In genomic region chr11:65308281-65308891, GRCh38 we compare ENCODE assay signal across 14 cellular contexts. TPM values are rescaled to one million over a fixed set of nuclear protein-coding genes. Genes with fewer than 3 reads are reported as not detected.
DNase-seq lines count a peak whose midpoint lies in the region; ATAC-seq, FAIRE-seq and TF ChIP-seq lines count a peak whose summit lies in the region.
"Had no signal": no experiment of that assay in that cellular context is flagged by ENCODE, and none has a peak within 500 bp of the region (broad histone marks: within the 10 kb centered on the region; RNA-seq: fewer than 3 reads in every experiment).

No MANE protein-coding gene starts in this region.

- H3K27ac ChIP-seq in Panc1 (ENCODE audit: low read length) (no peak overlapping the region), heart left ventricle (peak overlapping the region in 11 of 12 donors; percentile 1 to 80 (median 43)), trophoblast cell (ENCODE audit: low read depth, low read length) (no peak overlapping the region)
- H3K27ac ChIP-seq: cardiac muscle cell had no signal

- no peak overlapping the region for H4K91ac ChIP-seq in trophoblast cell (ENCODE audit: low read depth, low read length)

- no peak overlapping the region for H4K8ac ChIP-seq in trophoblast cell (ENCODE audit: low read depth, low read length)

- in situ Hi-C loops in Panc1 (cut with HindIII; ENCODE audit: low pct_unique_long_range_greater_than_20kb, low sequenced_read_pairs), result no loop called here

- CTCF ChIA-PET in Panc1 (lab: Charles Lee), result interaction anchor here (0.6 kb wide), 1 partner anchor 32 kb away, joined by 9 read pairs; no protein-coding TSS in a partner anchor

- H3K4me2 ChIP-seq in trophoblast cell (ENCODE audit: low read length), result no peak overlapping the region

- no peak for TF ChIP-seq CTCF in Panc1 (IDR thresholded peaks at IDR 0.05)
- TF ChIP-seq CTCF in heart left ventricle (IDR thresholded peaks at IDR 0.05), result no peak

- ATAC-seq in Panc1 (peak; percentile 56), heart left ventricle (peak in 3 of 4 donors; percentile 26 to 75 (median 50)), HG02938 (IDR thresholded peaks at IDR 0.05; ENCODE audit: unreplicated experiment) (no peak), GM19351 (IDR thresholded peaks at IDR 0.05; ENCODE audit: unreplicated experiment) (no peak)

- no peaks in the 10 kb centered on the region for H3K36me3 ChIP-seq in Panc1 (ENCODE audit: control insufficient read depth, insufficient read depth, low read length)
- H3K36me3 ChIP-seq in heart left ventricle, result no peaks in the 10 kb centered on the region
- peaks cover 7 to 12% of the 10 kb centered on the region in 2 experiments for H3K36me3 ChIP-seq in trophoblast cell (ENCODE audit: control insufficient read depth in 1 of 2, insufficient read depth in 2 of 2, low read length in 2 of 2)
- H3K36me3 ChIP-seq: cardiac muscle cell had no signal

- no peak overlapping the region for H2BK120ac ChIP-seq in trophoblast cell (ENCODE audit: insufficient read depth, low read length, poor library complexity)

- POLR2A ChIA-PET in Panc1 (lab: Charles Lee), result no interaction called here

- H3K27me3 ChIP-seq in Panc1 (ENCODE audit: control insufficient read depth, insufficient read depth, low read length), result no peaks in the 10 kb centered on the region
- no peaks in the 10 kb centered on the region for H3K27me3 ChIP-seq in heart left ventricle
- H3K27me3 ChIP-seq in trophoblast cell (ENCODE audit: insufficient read depth, low read length), result no peaks in the 10 kb centered on the region

- no peak overlapping the region for H3K18ac ChIP-seq in trophoblast cell (ENCODE audit: low read length)

- WGBS in heart left ventricle, 4 donors, result 23 to 36% (median 27%) methylated on average over 7 of the region's 7 CpGs
- no CpG with 5 or more reads among the region's 7 CpGs for WGBS in trophoblast cell (ENCODE audit: extremely low coverage, insufficient coverage, insufficient read length)

- BruUV-seq in Panc1 (replicated peaks; lab: Mats Ljungman, UMichigan), result no TSS peak

- H3K23ac ChIP-seq in trophoblast cell (ENCODE audit: low read length), result no peak overlapping the region

- no peak overlapping the region for H3K14ac ChIP-seq in trophoblast cell (ENCODE audit: low read length)

- H3K4ac ChIP-seq in trophoblast cell (ENCODE audit: low read depth, low read length), result no peak overlapping the region

- DNase-seq in CD1c-positive myeloid dendritic cell (ENCODE audit: extremely low spot score) (peak; percentile 85), Panc1 (ENCODE audit: low read depth, low spot score) (no peak), heart left ventricle (peak in 4 of 5 donors; percentile 51 to 81 (median 59)), trophoblast cell (peak; percentile 16 to 35), GM19239 (ENCODE audit: insufficient read length, low spot score) (no peak)
- DNase-seq in activated CD4-positive, alpha-beta T cell treated with anti-CD3 and anti-CD28 coated beads for 4 hours, result no peak
- DNase-seq: activated T-cell treated with anti-CD3 and anti-CD28 coated beads for 4 hours; CD4-positive, alpha-beta T cell; NCI-H82; nephron progenitor cell; T-helper 9 cell had no signal

- H3K79me1 ChIP-seq in trophoblast cell (ENCODE audit: low read length), result no peaks in the 10 kb centered on the region

- H4K12ac ChIP-seq in trophoblast cell (ENCODE audit: low read depth, low read length), result no peak overlapping the region

- intact Hi-C loops in Panc1 (cut with micrococcal nuclease; ENCODE audit: unreplicated experiment), result no loop called here
- intact Hi-C loops in heart left ventricle (cut with DNase I), result no loop called here

- no peak overlapping the region for H2BK5ac ChIP-seq in trophoblast cell (ENCODE audit: low read depth, low read length, poor library complexity)

- H3K4me3 ChIP-seq in Panc1 (ENCODE audit: low read depth in 2 of 2, low read length in 2 of 2) (no peak overlapping the region), heart left ventricle (no peak overlapping the region), trophoblast cell (ENCODE audit: low read depth, low read length) (no peak overlapping the region)
- H3K4me3 ChIP-seq: cardiac muscle cell had no signal

- no peaks in the 10 kb centered on the region for H3K79me2 ChIP-seq in trophoblast cell (ENCODE audit: control insufficient read depth, insufficient read depth, low read length, poor library complexity)

- H2BK12ac ChIP-seq in trophoblast cell (ENCODE audit: low read length), result no peak overlapping the region

- no peak for FAIRE-seq in GM19239 (lab: Jason Lieb, UNC)

- H2AK5ac ChIP-seq in trophoblast cell (ENCODE audit: low read length), result no peak overlapping the region

- no peaks in the 10 kb centered on the region for H3K9me3 ChIP-seq in Panc1 (ENCODE audit: control insufficient read depth, insufficient read depth, low read depth, low read length)
- no peaks in the 10 kb centered on the region for H3K9me3 ChIP-seq in heart left ventricle
- peaks cover 2% of the 10 kb centered on the region for H3K9me3 ChIP-seq in trophoblast cell (ENCODE audit: insufficient read depth, low read depth, low read length)

- no peak overlapping the region for H2AFZ ChIP-seq in trophoblast cell (ENCODE audit: insufficient read depth, low read length, poor library complexity)

- H3K9ac ChIP-seq in trophoblast cell (ENCODE audit: low read length), result no peak overlapping the region

- peaks cover 5% of the 10 kb centered on the region; the same call in 1 of the 2 replicates for H3K4me1 ChIP-seq in Panc1 (ENCODE audit: control insufficient read depth, insufficient read depth, low read length)
- H3K4me1 ChIP-seq in heart left ventricle, result peaks cover 0 to 49% (median 28%) of the 10 kb centered on the region in 12 donors
- no peaks in the 10 kb centered on the region for H3K4me1 ChIP-seq in trophoblast cell (ENCODE audit: control insufficient read depth in 1 of 2, insufficient read depth in 2 of 2, low read length in 2 of 2)

- no peak for TF ChIP-seq POLR2A in heart left ventricle (IDR thresholded peaks at IDR 0.05)

RNA-seq across cellular contexts. Expression of gene CDC42EP2, which starts 6.3 kb away (rescaled TPM):
- 8.1 TPM for total RNA-seq in Panc1 (2021; ENCODE audit: unreplicated experiment)
- polyA plus RNA-seq in Panc1 (2012; ENCODE audit: insufficient read length), result 8.7 TPM
- 10 to 100 TPM in 4 of 9 donors, 1 to 10 TPM in 5; 3.3 to 25.0 (median 8.9) TPM for total RNA-seq in heart left ventricle
- 10 to 100 TPM; 10.3 to 16.3 TPM for polyA plus RNA-seq in heart left ventricle
- 7.2 and 7.7 TPM in 2 replicates for polyA plus RNA-seq in trophoblast cell (2013)

RNA-seq across cellular contexts. Expression of gene DPF2, which starts 25.3 kb away (rescaled TPM):
- total RNA-seq in Panc1 (2021; ENCODE audit: unreplicated experiment) (97.0 TPM), heart left ventricle (10 to 100 TPM; 41.0 to 55.4 (median 46.2) TPM)
- 58.8 TPM for polyA plus RNA-seq in Panc1 (2012; ENCODE audit: insufficient read length)
- polyA plus RNA-seq in heart left ventricle, result 10 to 100 TPM; 22.9 to 35.1 TPM
- polyA plus RNA-seq in trophoblast cell (2013), result 64.3 and 69.7 TPM in 2 replicates

RNA-seq across cellular contexts. Expression of gene TIGD3, which starts 46.2 kb away (rescaled TPM):
- total RNA-seq in Panc1 (2021; ENCODE audit: unreplicated experiment) (2.4 TPM), heart left ventricle (under 1 TPM in 7 of 9 donors, not detected in 2; 0.19 to 0.91 (median 0.47) TPM)
- 1.6 TPM for polyA plus RNA-seq in Panc1 (2012; ENCODE audit: insufficient read length)
- under 1 TPM; 0.29 to 0.42 TPM for polyA plus RNA-seq in heart left ventricle
- 2.1 and 2.3 TPM in 2 replicates for polyA plus RNA-seq in trophoblast cell (2013)

RNA-seq across cellular contexts. Expression of gene POLA2, which starts 46.6 kb away (rescaled TPM):
- total RNA-seq in Panc1 (2021; ENCODE audit: unreplicated experiment), result 39.0 TPM
- 31.1 TPM for polyA plus RNA-seq in Panc1 (2012; ENCODE audit: insufficient read length)
- 1 to 10 TPM; 3.2 to 9.0 (median 4.2) TPM for total RNA-seq in heart left ventricle
- 1 to 10 TPM; 4.3 to 6.7 TPM for polyA plus RNA-seq in heart left ventricle
- 12.6 and 13.3 TPM in 2 replicates for polyA plus RNA-seq in trophoblast cell (2013)

Comparison
In these comparisons a context has a peak if more than half of its experiments do, and no peak if none do; other contexts are left out.
1. DNase-seq: peak in CD1c-positive myeloid dendritic cell (single experiment), heart left ventricle (4 of 5) and trophoblast cell (2 of 2); none in Panc1 (single experiment), activated CD4-positive, alpha-beta T cell treated with anti-CD3 and anti-CD28 coated beads for 4 hours (0 of 2) and GM19239 (single experiment).
2. ATAC-seq: peak in Panc1 (single experiment) and heart left ventricle (3 of 4); none in HG02938 (single experiment) and GM19351 (single experiment).
3. H3K27ac ChIP-seq: peak in heart left ventricle (11 of 12); none in Panc1 (single experiment) and trophoblast cell (single experiment).